8 cellular contexts compared by ENCODE assay signal in the genomic region with DNA sequence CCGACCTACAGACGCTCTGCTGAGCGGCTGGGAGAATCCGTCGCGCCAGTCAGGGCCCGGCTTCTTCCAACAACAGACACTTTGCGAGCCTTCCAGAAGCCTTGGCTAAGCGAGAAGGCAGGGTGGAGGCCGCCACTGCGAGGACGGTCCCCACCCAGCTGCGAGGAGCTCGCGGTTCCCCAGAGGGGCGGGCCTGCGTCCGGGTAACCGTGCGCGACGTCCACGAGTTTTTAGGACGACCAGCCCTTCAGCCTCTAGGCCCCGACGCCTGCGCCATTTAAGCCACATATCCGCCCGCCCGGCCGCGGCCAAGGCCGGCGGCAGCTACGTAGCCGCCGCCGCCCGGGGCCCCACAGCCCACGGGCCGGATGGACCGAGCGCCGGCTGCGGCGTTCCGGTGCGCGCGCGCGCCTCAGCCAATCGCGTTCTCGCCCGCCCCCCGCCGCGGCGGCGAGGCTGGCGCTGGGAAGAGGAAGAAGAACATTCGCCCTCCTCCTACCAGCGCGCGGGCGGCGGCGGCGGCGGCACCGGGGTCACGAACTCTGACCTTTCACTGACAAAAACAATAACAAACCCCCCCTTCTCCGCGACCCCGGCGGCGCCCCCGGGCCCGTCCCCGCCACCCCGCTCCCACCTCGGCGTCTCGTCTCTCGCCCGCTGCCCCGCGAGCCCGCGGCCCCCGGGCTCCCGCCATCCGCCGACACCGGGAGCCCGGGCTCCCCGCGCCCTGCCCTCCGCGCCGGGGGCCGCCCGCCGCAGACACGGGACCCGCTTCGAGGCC. TPM values are rescaled to one million over a fixed set of nuclear protein-coding genes. Genes with fewer than 3 reads are reported as not detected.
DNase-seq lines count a peak whose midpoint lies in the region; ATAC-seq and TF ChIP-seq lines count a peak whose summit lies in the region.

A gene (plus strand): TSS at position 479 of the 781 bp plus-strand sequence. CDS start 56,332 bp downstream, outside the sequence.

- peak within 1 kb of the TSS; percentile 100 for H3K27ac Mint-ChIP-seq in activated B cell treated with CpG ODN at 0.5 μM for 24 hours

- ATAC-seq in GM18861 (IDR thresholded peaks at IDR 0.05; ENCODE audit: unreplicated experiment) (peak; percentile 40), HG03066 (IDR thresholded peaks at IDR 0.05; ENCODE audit: low read depth, unreplicated experiment) (peak; percentile 43), activated B cell treated with CpG ODN at 0.5 μM for 24 hours (ENCODE audit: low read depth) (peak; percentile 56)

- no peak for TF ChIP-seq CTCF in activated B cell treated with CpG ODN at 0.5 μM for 24 hours (IDR thresholded peaks at IDR 0.05)
- TF ChIP-seq CTCF in cardiac fibroblast (IDR thresholded peaks at IDR 0.05; ENCODE audit: low read depth, low read length), result no peak

- peaks cover 50% of the 10 kb centered on the region for H3K36me3 Mint-ChIP-seq in activated B cell treated with CpG ODN at 0.5 μM for 24 hours (ENCODE audit: low read depth)

- H3K27me3 Mint-ChIP-seq in activated B cell treated with CpG ODN at 0.5 μM for 24 hours, result no peaks in the 10 kb centered on the region

- intact Hi-C loops in activated B cell treated with CpG ODN at 0.5 μM for 24 hours (cut with micrococcal nuclease), result loop anchor here (1.0 to 10.0 kb wide), 4 partner anchors 22 to 918 kb away; a partner anchor contains a TSS

- DNase-seq in 8988T (peak; percentile 89), NCI-H2227 treated with DMSO at 0.1 percent for 48 hours (lab: John Stamatoyannopoulos, UW) (peak; percentile 51), activated B cell treated with CpG ODN at 0.5 μM for 24 hours (peak; percentile 88), cardiac fibroblast (ENCODE audit: low read depth in 2 of 2) (peak; percentile 73 to 86), iris pigment epithelial cell (ENCODE audit: low read depth) (peak; percentile 77)
- DNase-seq in stimulated activated CD4-positive, alpha-beta T cell treated with anti-CD3 and anti-CD28 coated beads, Interleukin-12 subunit alpha, Interleukin-12 subunit beta, amount 100 ng/mL, for 24 hours (ENCODE audit: low read depth in 2 of 2), result peak; percentile 70 to 77

- POLR2A ChIA-PET in activated B cell treated with CpG ODN at 0.5 μM for 24 hours (lab: Charles Lee), result interaction anchor here (0.6 to 1.9 kb wide), 15 partner anchors 26 to 824 kb away, joined by 3 to 12 read pairs (median 3); a partner anchor contains a TSS

- no peaks in the 10 kb centered on the region for H3K9me3 Mint-ChIP-seq in activated B cell treated with CpG ODN at 0.5 μM for 24 hours

- H3K4me1 Mint-ChIP-seq in activated B cell treated with CpG ODN at 0.5 μM for 24 hours, result peaks cover 51% of the 10 kb centered on the region

- peak within 1 kb of the TSS; percentile 99 for H3K4me3 Mint-ChIP-seq in activated B cell treated with CpG ODN at 0.5 μM for 24 hours

- peak within 1 kb of the TSS; percentile 94 to 96 for H3K4me3 ChIP-seq in cardiac fibroblast (replicated peaks in 1 of 2; ENCODE audit: low read depth in 2 of 2, low read length in 2 of 2)

- CTCF ChIA-PET in activated B cell treated with CpG ODN at 0.5 μM for 24 hours (lab: Charles Lee), result interaction anchor here (1.0 kb wide), 1 partner anchor 104 kb away, joined by 3 read pairs; no protein-coding TSS in a partner anchor

RNA-seq across cellular contexts. Expression of the gene that starts here (rescaled TPM):
- total RNA-seq in activated B cell treated with CpG ODN at 0.5 μM for 24 hours, result 55.0 and 55.4 TPM in 2 replicates

Comparison
In these comparisons a context has a peak if more than half of its experiments do, and no peak if none do; other contexts are left out.
1. Peak in every context shown above with its lines: DNase-seq, ATAC-seq and H3K4me3 ChIP-seq.